ENCODE assay signal across 1 cellular context in genomic region chr3:49131040-49131439, GRCh38.
TF ChIP-seq lines count a peak whose summit lies in the region.

No MANE protein-coding gene starts in this region.

TF ChIP-seq in GM23338, 12 proteins besides CTCF, POLR2A, EP300 and RAD21:
- TF ChIP-seq, protein P1, sequence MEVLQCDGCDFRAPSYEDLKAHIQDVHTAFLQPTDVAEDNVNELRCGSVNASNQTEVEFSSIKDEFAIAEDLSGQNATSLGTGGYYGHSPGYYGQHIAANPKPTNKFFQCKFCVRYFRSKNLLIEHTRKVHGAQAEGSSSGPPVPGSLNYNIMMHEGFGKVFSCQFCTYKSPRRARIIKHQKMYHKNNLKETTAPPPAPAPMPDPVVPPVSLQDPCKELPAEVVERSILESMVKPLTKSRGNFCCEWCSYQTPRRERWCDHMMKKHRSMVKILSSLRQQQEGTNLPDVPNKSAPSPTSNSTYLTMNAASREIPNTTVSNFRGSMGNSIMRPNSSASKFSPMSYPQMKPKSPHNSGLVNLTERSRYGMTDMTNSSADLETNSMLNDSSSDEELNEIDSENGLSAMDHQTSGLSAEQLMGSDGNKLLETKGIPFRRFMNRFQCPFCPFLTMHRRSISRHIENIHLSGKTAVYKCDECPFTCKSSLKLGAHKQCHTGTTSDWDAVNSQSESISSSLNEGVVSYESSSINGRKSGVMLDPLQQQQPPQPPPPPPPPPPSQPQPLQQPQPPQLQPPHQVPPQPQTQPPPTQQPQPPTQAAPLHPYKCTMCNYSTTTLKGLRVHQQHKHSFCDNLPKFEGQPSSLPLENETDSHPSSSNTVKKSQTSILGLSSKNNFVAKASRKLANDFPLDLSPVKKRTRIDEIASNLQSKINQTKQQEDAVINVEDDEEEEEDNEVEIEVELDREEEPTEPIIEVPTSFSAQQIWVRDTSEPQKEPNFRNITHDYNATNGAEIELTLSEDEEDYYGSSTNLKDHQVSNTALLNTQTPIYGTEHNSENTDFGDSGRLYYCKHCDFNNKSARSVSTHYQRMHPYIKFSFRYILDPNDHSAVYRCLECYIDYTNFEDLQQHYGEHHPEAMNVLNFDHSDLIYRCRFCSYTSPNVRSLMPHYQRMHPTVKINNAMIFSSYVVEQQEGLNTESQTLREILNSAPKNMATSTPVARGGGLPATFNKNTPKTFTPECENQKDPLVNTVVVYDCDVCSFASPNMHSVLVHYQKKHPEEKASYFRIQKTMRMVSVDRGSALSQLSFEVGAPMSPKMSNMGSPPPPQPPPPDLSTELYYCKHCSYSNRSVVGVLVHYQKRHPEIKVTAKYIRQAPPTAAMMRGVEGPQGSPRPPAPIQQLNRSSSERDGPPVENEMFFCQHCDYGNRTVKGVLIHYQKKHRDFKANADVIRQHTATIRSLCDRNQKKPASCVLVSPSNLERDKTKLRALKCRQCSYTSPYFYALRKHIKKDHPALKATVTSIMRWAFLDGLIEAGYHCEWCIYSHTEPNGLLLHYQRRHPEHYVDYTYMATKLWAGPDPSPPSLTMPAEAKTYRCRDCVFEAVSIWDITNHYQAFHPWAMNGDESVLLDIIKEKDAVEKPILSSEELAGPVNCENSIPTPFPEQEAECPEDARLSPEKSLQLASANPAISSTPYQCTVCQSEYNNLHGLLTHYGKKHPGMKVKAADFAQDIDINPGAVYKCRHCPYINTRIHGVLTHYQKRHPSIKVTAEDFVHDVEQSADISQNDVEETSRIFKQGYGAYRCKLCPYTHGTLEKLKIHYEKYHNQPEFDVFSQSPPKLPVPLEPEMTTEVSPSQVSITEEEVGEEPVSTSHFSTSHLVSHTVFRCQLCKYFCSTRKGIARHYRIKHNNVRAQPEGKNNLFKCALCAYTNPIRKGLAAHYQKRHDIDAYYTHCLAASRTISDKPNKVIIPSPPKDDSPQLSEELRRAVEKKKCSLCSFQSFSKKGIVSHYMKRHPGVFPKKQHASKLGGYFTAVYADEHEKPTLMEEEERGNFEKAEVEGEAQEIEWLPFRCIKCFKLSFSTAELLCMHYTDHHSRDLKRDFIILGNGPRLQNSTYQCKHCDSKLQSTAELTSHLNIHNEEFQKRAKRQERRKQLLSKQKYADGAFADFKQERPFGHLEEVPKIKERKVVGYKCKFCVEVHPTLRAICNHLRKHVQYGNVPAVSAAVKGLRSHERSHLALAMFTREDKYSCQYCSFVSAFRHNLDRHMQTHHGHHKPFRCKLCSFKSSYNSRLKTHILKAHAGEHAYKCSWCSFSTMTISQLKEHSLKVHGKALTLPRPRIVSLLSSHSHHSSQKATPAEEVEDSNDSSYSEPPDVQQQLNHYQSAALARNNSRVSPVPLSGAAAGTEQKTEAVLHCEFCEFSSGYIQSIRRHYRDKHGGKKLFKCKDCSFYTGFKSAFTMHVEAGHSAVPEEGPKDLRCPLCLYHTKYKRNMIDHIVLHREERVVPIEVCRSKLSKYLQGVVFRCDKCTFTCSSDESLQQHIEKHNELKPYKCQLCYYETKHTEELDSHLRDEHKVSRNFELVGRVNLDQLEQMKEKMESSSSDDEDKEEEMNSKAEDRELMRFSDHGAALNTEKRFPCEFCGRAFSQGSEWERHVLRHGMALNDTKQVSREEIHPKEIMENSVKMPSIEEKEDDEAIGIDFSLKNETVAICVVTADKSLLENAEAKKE (CRISPR knock-in tag; IDR thresholded peaks at IDR 0.05) = no peak
- TF ChIP-seq CREB1 (CRISPR knock-in tag; IDR thresholded peaks at IDR 0.05; ENCODE audit: low read depth) (no peak), ZNF331 (CRISPR knock-in tag; IDR thresholded peaks at IDR 0.05; ENCODE audit: low read depth) (no peak), STAT1 (IDR thresholded peaks at IDR 0.05; ENCODE audit: unreplicated experiment) (no peak), ZNF114 (CRISPR knock-in tag; IDR thresholded peaks at IDR 0.05) (no peak), POLR2AphosphoS5 (IDR thresholded peaks at IDR 0.05; ENCODE audit: low read depth) (no peak), EZH2 (IDR thresholded peaks at IDR 0.05; ENCODE audit: low read depth, unreplicated experiment) (no peak), EZH2phosphoT487 (IDR thresholded peaks at IDR 0.05; ENCODE audit: unreplicated experiment) (no peak), REST (IDR thresholded peaks at IDR 0.05; ENCODE audit: unreplicated experiment) (no peak), NANOG (IDR thresholded peaks at IDR 0.05; ENCODE audit: borderline replicate concordance) (no peak), JUNB (IDR thresholded peaks at IDR 0.05; ENCODE audit: unreplicated experiment) (no peak)
- TF ChIP-seq, protein P2, sequence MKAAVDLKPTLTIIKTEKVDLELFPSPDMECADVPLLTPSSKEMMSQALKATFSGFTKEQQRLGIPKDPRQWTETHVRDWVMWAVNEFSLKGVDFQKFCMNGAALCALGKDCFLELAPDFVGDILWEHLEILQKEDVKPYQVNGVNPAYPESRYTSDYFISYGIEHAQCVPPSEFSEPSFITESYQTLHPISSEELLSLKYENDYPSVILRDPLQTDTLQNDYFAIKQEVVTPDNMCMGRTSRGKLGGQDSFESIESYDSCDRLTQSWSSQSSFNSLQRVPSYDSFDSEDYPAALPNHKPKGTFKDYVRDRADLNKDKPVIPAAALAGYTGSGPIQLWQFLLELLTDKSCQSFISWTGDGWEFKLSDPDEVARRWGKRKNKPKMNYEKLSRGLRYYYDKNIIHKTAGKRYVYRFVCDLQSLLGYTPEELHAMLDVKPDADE (IDR thresholded peaks at IDR 0.05) = no peak
